Comparison of ENCODE assay signal across 1 cellular context in the genomic region with DNA sequence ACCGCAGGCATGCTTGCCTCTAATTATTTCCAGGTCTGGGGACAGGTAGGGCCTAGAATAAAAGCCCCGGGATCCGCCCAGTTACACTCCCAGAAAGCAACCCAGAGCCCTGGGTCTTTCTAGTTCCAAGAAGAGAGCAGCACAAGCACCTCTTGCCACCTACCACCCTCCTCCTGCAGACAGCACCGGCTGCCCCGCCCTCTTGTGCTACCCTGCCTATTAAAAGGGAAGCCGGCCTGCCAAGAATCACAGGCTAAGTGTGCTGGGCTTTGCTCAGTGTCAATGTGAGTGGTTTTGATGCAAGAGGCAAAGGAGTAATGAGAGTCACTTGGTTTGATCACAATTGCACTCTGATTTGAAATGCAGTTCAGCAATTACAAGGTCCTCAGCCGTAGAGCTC.
TF ChIP-seq lines count a peak whose summit lies in the region.

No MANE protein-coding gene starts in this region.

TF ChIP-seq in WTC11, 78 proteins besides CTCF, POLR2A, EP300 and RAD21 (continued from another document):
- TF ChIP-seq, protein P1, sequence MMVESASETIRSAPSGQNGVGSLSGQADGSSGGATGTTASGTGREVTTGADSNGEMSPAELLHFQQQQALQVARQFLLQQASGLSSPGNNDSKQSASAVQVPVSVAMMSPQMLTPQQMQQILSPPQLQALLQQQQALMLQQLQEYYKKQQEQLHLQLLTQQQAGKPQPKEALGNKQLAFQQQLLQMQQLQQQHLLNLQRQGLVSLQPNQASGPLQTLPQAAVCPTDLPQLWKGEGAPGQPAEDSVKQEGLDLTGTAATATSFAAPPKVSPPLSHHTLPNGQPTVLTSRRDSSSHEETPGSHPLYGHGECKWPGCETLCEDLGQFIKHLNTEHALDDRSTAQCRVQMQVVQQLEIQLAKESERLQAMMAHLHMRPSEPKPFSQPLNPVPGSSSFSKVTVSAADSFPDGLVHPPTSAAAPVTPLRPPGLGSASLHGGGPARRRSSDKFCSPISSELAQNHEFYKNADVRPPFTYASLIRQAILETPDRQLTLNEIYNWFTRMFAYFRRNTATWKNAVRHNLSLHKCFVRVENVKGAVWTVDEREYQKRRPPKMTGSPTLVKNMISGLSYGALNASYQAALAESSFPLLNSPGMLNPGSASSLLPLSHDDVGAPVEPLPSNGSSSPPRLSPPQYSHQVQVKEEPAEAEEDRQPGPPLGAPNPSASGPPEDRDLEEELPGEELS (CRISPR knock-in tag; IDR thresholded peaks at IDR 0.05), result no peak
- no peak for TF ChIP-seq TEAD1 (CRISPR knock-in tag; IDR thresholded peaks at IDR 0.05)
- TF ChIP-seq, protein P2, sequence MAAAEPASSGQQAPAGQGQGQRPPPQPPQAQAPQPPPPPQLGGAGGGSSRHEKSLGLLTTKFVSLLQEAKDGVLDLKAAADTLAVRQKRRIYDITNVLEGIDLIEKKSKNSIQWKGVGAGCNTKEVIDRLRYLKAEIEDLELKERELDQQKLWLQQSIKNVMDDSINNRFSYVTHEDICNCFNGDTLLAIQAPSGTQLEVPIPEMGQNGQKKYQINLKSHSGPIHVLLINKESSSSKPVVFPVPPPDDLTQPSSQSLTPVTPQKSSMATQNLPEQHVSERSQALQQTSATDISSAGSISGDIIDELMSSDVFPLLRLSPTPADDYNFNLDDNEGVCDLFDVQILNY (CRISPR knock-in tag; IDR thresholded peaks at IDR 0.05), result no peak
- TF ChIP-seq, protein P3, sequence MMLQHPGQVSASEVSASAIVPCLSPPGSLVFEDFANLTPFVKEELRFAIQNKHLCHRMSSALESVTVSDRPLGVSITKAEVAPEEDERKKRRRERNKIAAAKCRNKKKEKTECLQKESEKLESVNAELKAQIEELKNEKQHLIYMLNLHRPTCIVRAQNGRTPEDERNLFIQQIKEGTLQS (CRISPR knock-in tag; conservative IDR thresholded peaks at IDR 0.05), result no peak
